In the genomic region with DNA sequence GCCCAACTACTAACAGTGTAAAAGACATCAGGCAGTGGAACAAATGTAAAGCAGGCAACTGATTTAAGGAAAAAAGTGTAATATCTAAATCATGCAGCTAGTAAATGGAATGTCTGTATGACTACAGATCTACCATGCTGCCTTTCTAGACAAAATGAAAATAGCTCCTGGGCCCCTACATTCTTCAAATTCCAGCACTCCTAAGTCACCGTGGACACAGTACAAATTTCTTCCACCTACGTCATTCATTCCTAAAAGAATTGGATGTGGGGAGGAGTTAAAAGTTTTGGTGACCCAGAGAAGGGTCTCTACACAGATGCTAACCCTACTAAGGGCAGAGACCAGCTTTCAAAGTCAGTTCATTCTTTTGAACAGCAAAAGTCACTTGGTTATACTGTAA, we compare ENCODE assay signal across 15 cellular contexts.
A peak's percentile ranks its signal among the peaks of the same experiment; 100 is the strongest.
DNase-seq lines count a peak whose midpoint lies in the region; ATAC-seq, FAIRE-seq and TF ChIP-seq lines count a peak whose summit lies in the region.
"Had no signal": no experiment of that assay in that cellular context is flagged by ENCODE, and none has a peak within 500 bp of the region (broad histone marks: within the 10 kb centered on the region; RNA-seq: fewer than 3 reads in every experiment).

No MANE protein-coding gene starts in this region.

- no peak overlapping the region for H3K4me3 ChIP-seq in fibroblast of lung (replicated peaks in 1 of 4; ENCODE audit: control extremely low read depth in 1 of 4, insufficient read depth in 1 of 4, low read depth in 3 of 4, low read length in 4 of 4)
- H3K4me3 ChIP-seq in aorta (ENCODE audit: low read length in 2 of 2): no peak overlapping the region

- H3K27me3 ChIP-seq in fibroblast of lung (ENCODE audit: control insufficient read depth, insufficient read depth, low read length) (no peaks in the 10 kb centered on the region), aorta (ENCODE audit: control insufficient read depth in 1 of 2, insufficient read depth in 2 of 2, low read length in 1 of 2) (no peaks in the 10 kb centered on the region)

- no peaks in the 10 kb centered on the region for H3K9me3 ChIP-seq in fibroblast of lung (ENCODE audit: control insufficient read depth, insufficient read depth, low read depth, low read length)
- no peaks in the 10 kb centered on the region for H3K9me3 ChIP-seq in aorta (ENCODE audit: control insufficient read depth, low read length)

- peak; percentile 46 for ATAC-seq in aorta (ENCODE audit: low FRiP score)
- ATAC-seq: activated CD4-positive, CD25-positive, alpha-beta regulatory T cell treated with anti-CD3 and anti-CD28 coated beads, Interleukin-2, amount 50 U/mL, for 24 hours; left ventricle myocardium superior; naive thymus-derived CD4-positive, alpha-beta T cell had no signal

- no peak for TF ChIP-seq POLR2A in GM12892 (IDR thresholded peaks at IDR 0.05; ENCODE audit: low read depth, low read length)

- DNase-seq in HCEC 1CT (peak; percentile 71), SW 1271 (lab: John Stamatoyannopoulos, UW) (peak; percentile 11 to 42), fibroblast of lung (ENCODE audit: low read depth in 2 of 2) (peak; percentile 1 to 8), aorta (no peak), GM12892 (ENCODE audit: insufficient read length) (no peak), NOMO-1 (lab: John Stamatoyannopoulos, UW; ENCODE audit: unreplicated experiment in 2 of 2) (no peak)
- no peak for DNase-seq in stimulated activated CD8-positive, alpha-beta memory T cell treated with anti-CD3 and anti-CD28 coated beads, Interleukin-4, amount 100 ng/mL, for 48 hours
- DNase-seq: activated naive CD4-positive, alpha-beta T cell treated with anti-CD3 and anti-CD28 coated beads for 36 hours; GOT3; left ventricle myocardium superior; naive thymus-derived CD4-positive, alpha-beta T cell; NCI-H1694; NCI-H510A treated with DMSO at 0.1 percent for 48 hours had no signal

- no peak overlapping the region for H3K4me2 ChIP-seq in fibroblast of lung (ENCODE audit: extremely low read depth, insufficient read depth, low read length)

- no peaks in the 10 kb centered on the region for H4K20me1 ChIP-seq in fibroblast of lung (ENCODE audit: control insufficient read depth, extremely low read depth, insufficient read depth, low read length)

- 7 to 11% methylated on average over 2 of the region's 2 CpGs for WGBS in aorta, 2 donors

- no peak overlapping the region for H2AFZ ChIP-seq in fibroblast of lung (ENCODE audit: low read length)

- H3K27ac ChIP-seq in fibroblast of lung (ENCODE audit: insufficient read depth, low read length): no peak overlapping the region
- H3K27ac ChIP-seq in aorta (ENCODE audit: low read depth in 1 of 2, low read length in 2 of 2): peak overlapping the region in 1 of 2 donors; percentile 92

- no peak for FAIRE-seq in GM12892 (lab: Jason Lieb, UNC)
- FAIRE-seq: endothelial cell of umbilical vein had no signal

- H3K9ac ChIP-seq in fibroblast of lung (ENCODE audit: insufficient read depth, low read length): no peak overlapping the region

- H3K4me1 ChIP-seq in fibroblast of lung (ENCODE audit: control insufficient read depth, extremely low read depth, insufficient read depth, low read length): no peaks in the 10 kb centered on the region
- H3K4me1 ChIP-seq in aorta (ENCODE audit: control insufficient read depth in 1 of 2, insufficient read depth in 2 of 2, low read length in 2 of 2): peaks cover 0 to 4% of the 10 kb centered on the region in 2 donors

- no peaks in the 10 kb centered on the region for H3K36me3 ChIP-seq in fibroblast of lung (ENCODE audit: control insufficient read depth, insufficient read depth, low read length)
- H3K36me3 ChIP-seq in aorta (ENCODE audit: control insufficient read depth in 1 of 2, insufficient read depth in 2 of 2, low read length in 1 of 2): no peaks in the 10 kb centered on the region

- H3K79me2 ChIP-seq in fibroblast of lung (ENCODE audit: control insufficient read depth, insufficient read depth, low read length): no peaks in the 10 kb centered on the region

- intact Hi-C loops in aorta (cut with DNase I): loop anchor here in 1 of 2 donors (5.0 kb wide), 1 partner anchor 360 kb away; no protein-coding TSS in a partner anchor

- no peak for TF ChIP-seq CTCF in fibroblast of lung (conservative IDR thresholded peaks at IDR 0.05 in 1 of 2, IDR thresholded peaks at IDR 0.05 in 1 of 2; ENCODE audit: low read depth in 1 of 2, low read length in 2 of 2)

Comparison
In these comparisons a context has a peak if more than half of its experiments do, and no peak if none do; other contexts are left out.
1. DNase-seq: peak in HCEC 1CT (single experiment), SW 1271 (2 of 2) and fibroblast of lung (2 of 2); none in aorta (0 of 2), GM12892 (single experiment), stimulated activated CD8-positive, alpha-beta memory T cell treated with anti-CD3 and anti-CD28 coated beads, Interleukin-4, amount 100 ng/mL, for 48 hours (single experiment) and NOMO-1 (0 of 2).